22 cellular contexts compared by ENCODE assay signal in the genomic region with DNA sequence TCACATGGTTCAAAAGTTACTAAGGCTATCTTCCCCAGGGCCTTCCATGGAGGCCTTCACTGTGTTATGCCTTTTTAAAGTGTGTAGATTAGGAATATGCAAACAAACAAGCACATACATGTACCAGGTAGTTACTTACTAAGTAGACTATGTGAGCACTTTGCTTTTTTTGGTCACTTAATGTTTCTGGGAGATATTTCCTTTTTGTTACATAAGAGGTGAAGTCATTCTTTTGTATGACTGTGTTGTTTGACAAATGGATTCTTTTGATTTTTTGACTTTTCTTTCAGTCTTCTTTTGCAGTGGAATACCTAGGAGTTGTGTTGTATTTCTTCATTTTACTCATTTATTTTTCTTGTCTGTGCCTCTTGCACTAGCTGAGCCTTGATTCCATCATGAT. TPM values are rescaled to one million over a fixed set of nuclear protein-coding genes. Genes with fewer than 3 reads are reported as not detected.
DNase-seq lines count a peak whose midpoint lies in the region; ATAC-seq, FAIRE-seq and TF ChIP-seq lines count a peak whose summit lies in the region.
"Had no signal": no experiment of that assay in that cellular context is flagged by ENCODE, and none has a peak within 500 bp of the region (broad histone marks: within the 10 kb centered on the region; RNA-seq: fewer than 3 reads in every experiment).

No MANE protein-coding gene starts in this region.

- no peaks in the 10 kb centered on the region for H3K27me3 Mint-ChIP-seq in WTC11 (ENCODE audit: low read depth)

- no peaks in the 10 kb centered on the region for H3K36me3 Mint-ChIP-seq in WTC11
- H3K36me3 Mint-ChIP-seq: CD14-positive monocyte had no signal

- H3K4me1 Mint-ChIP-seq in WTC11 = peaks cover 14% of the 10 kb centered on the region
- H3K4me1 Mint-ChIP-seq: B cell had no signal

- CTCF ChIA-PET in HepG2 (lab: Yijun Ruan, JAX; ENCODE audit: low intra/inter-chr PET ratio, low total read pairs) = no interaction called here
- CTCF ChIA-PET in WTC11 (lab: Charles Lee) = interaction anchor here (0.9 kb wide), 1 partner anchor 13 kb away, joined by 3 read pairs; no protein-coding TSS in a partner anchor

- no peak for TF ChIP-seq POLR2A in HepG2 (IDR thresholded peaks at IDR 0.05; ENCODE audit: insufficient read depth in 1 of 2, low read depth in 2 of 2, low read length in 2 of 2)
- no peak for TF ChIP-seq POLR2A in right lobe of liver (IDR thresholded peaks at IDR 0.05)

- H3K27ac ChIP-seq in HepG2 (ENCODE audit: extremely low read length, insufficient read depth, low read length) (peak overlapping the region; percentile 10), right lobe of liver (peak overlapping the region in 1 of 3 donors; percentile 87), epithelial cell of prostate (peak overlapping the region; percentile 84), hepatocyte (peak overlapping the region; percentile 15)
- H3K27ac ChIP-seq: SJSA1 had no signal

- H3K9me3 ChIP-seq in HepG2 (ENCODE audit: low read length) (0 out of 2 replicates have a peak, but pooled peaks cover 4% of the 10 kb centered on the region), right lobe of liver (no peaks in the 10 kb centered on the region), hepatocyte (ENCODE audit: low read depth) (no peaks in the 10 kb centered on the region)
- H3K9me3 ChIP-seq: SJSA1 had no signal

- H3K4me1 ChIP-seq in HepG2 (ENCODE audit: insufficient read depth, low read length) (peaks cover 97% of the 10 kb centered on the region), right lobe of liver (peaks cover 0 to 66% (median 27%) of the 10 kb centered on the region in 4 donors), hepatocyte (ENCODE audit: insufficient read depth) (peaks cover 29% of the 10 kb centered on the region)

- no peaks in the 10 kb centered on the region for H3K9me2 ChIP-seq in hepatocyte (replicated peaks; ENCODE audit: insufficient read depth)

- H4K20me1 ChIP-seq in HepG2 (ENCODE audit: insufficient read depth, low read length) = no peaks in the 10 kb centered on the region
- H4K20me1 ChIP-seq in hepatocyte (ENCODE audit: insufficient read depth, poor library complexity, severe bottlenecking) = no peaks in the 10 kb centered on the region

- no peak overlapping the region for H3K9ac ChIP-seq in HepG2 (ENCODE audit: insufficient read depth, low read depth, low read length)

- POLR2A ChIA-PET in HepG2 (lab: Yijun Ruan, JAX) = interaction anchor here (1.1 to 11.5 kb wide), 6 partner anchors 13 to 310 kb away, joined by 3 to 287 read pairs (median 20); a partner anchor contains a TSS
- POLR2A ChIA-PET in WTC11 (lab: Charles Lee) = no interaction called here

- BruUV-seq in HepG2 (replicated peaks; lab: Mats Ljungman, UMichigan) = no TSS peak

- H3K4me2 ChIP-seq in HepG2 (ENCODE audit: low read depth, low read length) (no peak overlapping the region), hepatocyte (no peak overlapping the region)

- in situ Hi-C loops in HepG2 (cut with HindIII; ENCODE audit: extremely low pct_ligation_motif_present, low pct_unique_long_range_greater_than_20kb) = no loop called here

- no peak for FAIRE-seq in HepG2 (lab: Jason Lieb, UNC)
- FAIRE-seq: A204.1, D721Med, H54, K562 had no signal

- TF ChIP-seq EP300 in HepG2 (IDR thresholded peaks at IDR 0.05; ENCODE audit: low read depth in 2 of 2, low read length in 2 of 2) = peak in 1 of 2 experiments; percentile 55; a peak in 1 of 4 replicates
- TF ChIP-seq EP300 in HepG2 (CRISPR knock-in tag; IDR thresholded peaks at IDR 0.05; ENCODE audit: borderline replicate concordance) = no peak

- intact Hi-C loops in HepG2 (cut with micrococcal nuclease; ENCODE audit: unreplicated experiment) (no loop called here), right lobe of liver (cut with DNase I) (no loop called here)

- H3K36me3 ChIP-seq in HepG2 (replicated peaks in 1 of 2; ENCODE audit: control insufficient read depth in 1 of 2, insufficient read depth in 2 of 2, low read length in 2 of 2) (no peaks in the 10 kb centered on the region), right lobe of liver (no peaks in the 10 kb centered on the region), hepatocyte (replicated peaks; ENCODE audit: insufficient read depth, low read depth) (no peaks in the 10 kb centered on the region)
- H3K36me3 ChIP-seq: SJSA1 had no signal

- DNase-seq in HepG2 (ENCODE audit: low spot score) (peak; percentile 66), right lobe of liver (no peak), epithelial cell of prostate (ENCODE audit: low read depth, low spot score) (no peak), hepatocyte (ENCODE audit: low spot score) (no peak), WTC11 (ENCODE audit: low spot score) (no peak)
- no peak for DNase-seq in stimulated activated naive CD4-positive, alpha-beta T cell treated with Interleukin-2 at 50 U/mL for 16 hours (lab: John Stamatoyannopoulos, UW)
- DNase-seq in activated CD4-positive, alpha-beta T cell treated with anti-CD3 and anti-CD28 coated beads for 1 hour = no peak
- DNase-seq: EL, GF-D8, NCI-H1092 treated with DMSO at 0.1 percent for 48 hours, NCI-H1436 treated with DMSO at 0.1 percent for 48 hours, NCI-H1930, NCI-H2227 treated with DMSO at 0.1 percent for 48 hours, NCI-H510A, NCI-H748 treated with DMSO at 0.1 percent for 48 hours had no signal

- no peak for TF ChIP-seq RAD21 in HepG2 (CRISPR knock-in tag; IDR thresholded peaks at IDR 0.05)

- TF ChIP-seq CTCF in HepG2 (CRISPR knock-in tag; IDR thresholded peaks at IDR 0.05) = no peak
- no peak for TF ChIP-seq CTCF in right lobe of liver (IDR thresholded peaks at IDR 0.05)
- TF ChIP-seq CTCF in hepatocyte (IDR thresholded peaks at IDR 0.05; ENCODE audit: poor library complexity) = no peak
- no peak for TF ChIP-seq CTCF in WTC11 (IDR thresholded peaks at IDR 0.05)

- no peak overlapping the region for H2AFZ ChIP-seq in HepG2 (ENCODE audit: low read length)
- H2AFZ ChIP-seq in hepatocyte = no peak overlapping the region

- H3K27ac Mint-ChIP-seq in WTC11 = no peak overlapping the region
- H3K27ac Mint-ChIP-seq: B cell had no signal

- H3K79me2 ChIP-seq in HepG2 (ENCODE audit: insufficient read depth, low read length) (no peaks in the 10 kb centered on the region), hepatocyte (no peaks in the 10 kb centered on the region)

- H3K4me3 ChIP-seq in HepG2 (replicated peaks in 1 of 3; ENCODE audit: insufficient read depth in 1 of 3, low read depth in 2 of 3, low read length in 3 of 3) (no peak overlapping the region), right lobe of liver (no peak overlapping the region), hepatocyte (no peak overlapping the region)
- H3K4me3 ChIP-seq: K562, SJSA1 had no signal

- H3K27me3 ChIP-seq in HepG2 (ENCODE audit: control insufficient read depth in 1 of 2, insufficient read depth in 2 of 2, low read length in 2 of 2) (no peaks in the 10 kb centered on the region), right lobe of liver (no peaks in the 10 kb centered on the region), hepatocyte (no peaks in the 10 kb centered on the region)
- H3K27me3 ChIP-seq: SJSA1 had no signal

- H3K9me3 Mint-ChIP-seq in WTC11 = no peaks in the 10 kb centered on the region

- no peak overlapping the region for H3K4me3 Mint-ChIP-seq in WTC11
- H3K4me3 Mint-ChIP-seq: B cell, CD14-positive monocyte had no signal

- no peak for ATAC-seq in HepG2
- ATAC-seq in right lobe of liver = no peak
- ATAC-seq in WTC11 = no peak
- ATAC-seq: K562 had no signal

TF ChIP-seq in HepG2, 621 proteins besides CTCF, POLR2A, EP300 and RAD21 (continues in another document):
- no peak for TF ChIP-seq ZNF891 (CRISPR knock-in tag; IDR thresholded peaks at IDR 0.05)

TF ChIP-seq in WTC11, 78 proteins besides CTCF, POLR2A, EP300 and RAD21 (continues in another document):
- TF ChIP-seq ZNF121 (CRISPR knock-in tag; IDR thresholded peaks at IDR 0.05) = no peak
- TF ChIP-seq GTF2I (CRISPR knock-in tag; conservative IDR thresholded peaks at IDR 0.05) = no peak
- TF ChIP-seq, protein P1, sequence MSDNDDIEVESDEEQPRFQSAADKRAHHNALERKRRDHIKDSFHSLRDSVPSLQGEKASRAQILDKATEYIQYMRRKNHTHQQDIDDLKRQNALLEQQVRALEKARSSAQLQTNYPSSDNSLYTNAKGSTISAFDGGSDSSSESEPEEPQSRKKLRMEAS (CRISPR knock-in tag; IDR thresholded peaks at IDR 0.05) = no peak
- no peak for TF ChIP-seq SMAD4 (CRISPR knock-in tag; IDR thresholded peaks at IDR 0.05)
- no peak for TF ChIP-seq ZBTB21 (CRISPR knock-in tag; IDR thresholded peaks at IDR 0.05; ENCODE audit: borderline replicate concordance)
- no peak for TF ChIP-seq ZNF423 (CRISPR knock-in tag; IDR thresholded peaks at IDR 0.05)
- no peak for TF ChIP-seq PRRX2 (CRISPR knock-in tag; IDR thresholded peaks at IDR 0.05)
- no peak for TF ChIP-seq ZNF317 (CRISPR knock-in tag; IDR thresholded peaks at IDR 0.05; ENCODE audit: borderline replicate concordance, low read depth)
- no peak for TF ChIP-seq ELF4 (CRISPR knock-in tag; IDR thresholded peaks at IDR 0.05; ENCODE audit: low read depth)

RNA-seq across cellular contexts. Expression of a gene that starts 39.6 kb away (rescaled TPM):
- total RNA-seq in HepG2 (2016; rRNA removed; fragmentation: Illumina TruSeq; extraction: Trizol) = 0.67 and 0.91 TPM in 2 replicates
- total RNA-seq in HepG2 (2016; cell fraction: cytosol; rRNA removed; fragmentation: Illumina TruSeq; extraction: Trizol; ENCODE audit: low read depth) = 0.09 and 0.10 TPM in 2 replicates
- total RNA-seq in HepG2 (2016; cell fraction: insoluble cytoplasmic fraction; rRNA removed; fragmentation: Illumina TruSeq; extraction: Trizol) = 0.43 and 1.0 TPM in 2 replicates
- total RNA-seq in HepG2 (2016; cell fraction: membrane; rRNA removed; fragmentation: Illumina TruSeq; extraction: Trizol) = 0.17 and 0.28 TPM in 2 replicates
- total RNA-seq in HepG2 (2016; cell fraction: nucleus; rRNA removed; fragmentation: Illumina TruSeq; extraction: Trizol) = 0.53 and 0.62 TPM in 2 replicates
- polyA plus RNA-seq in HepG2 (2011; rRNA removed) = 0.55 and 0.95 TPM in 2 replicates
- 0.58 and 0.74 TPM in 2 replicates for polyA plus RNA-seq in HepG2 (2011; cell fraction: cytosol; rRNA removed)
- polyA plus RNA-seq in HepG2 (2011; cell fraction: nucleus; rRNA removed) = 1.00 and 1.0 TPM in 2 replicates
- 0.56 and 1.8 TPM in 2 replicates for polyA plus RNA-seq in HepG2 (2012)
- polyA plus RNA-seq in HepG2 (2016; cell fraction: cytosol; fragmentation: Illumina TruSeq; extraction: Trizol; ENCODE audit: low read depth) = 0.08 TPM in 1 of 2 replicates, not detected in the other
- 0.65 and 0.69 TPM in 2 replicates for polyA plus RNA-seq in HepG2 (2016; cell fraction: insoluble cytoplasmic fraction; fragmentation: Illumina TruSeq; extraction: Trizol; ENCODE audit: low read depth)
- polyA plus RNA-seq in HepG2 (2016; cell fraction: membrane; fragmentation: Illumina TruSeq; extraction: Trizol; ENCODE audit: low read depth) = 0.12 TPM in 1 of 2 replicates, not detected in the other
- polyA plus RNA-seq in HepG2 (2016; cell fraction: nucleus; fragmentation: Illumina TruSeq; extraction: Trizol; ENCODE audit: insufficient read depth, low read depth) = 0.41 and 0.48 TPM in 2 replicates
- 0.22 TPM in 1 of 2 replicates, not detected in the other for polyA minus RNA-seq in HepG2 (2011; rRNA and poly(A)+ RNA removed; ENCODE audit: low replicate concordance)
- 0.59 and 0.62 TPM in 2 replicates for polyA minus RNA-seq in HepG2 (2011; cell fraction: cytosol; rRNA and poly(A)+ RNA removed)
- polyA minus RNA-seq in HepG2 (2011; cell fraction: nucleus; rRNA and poly(A)+ RNA removed) = 2.2 and 2.4 TPM in 2 replicates
- total RNA-seq in right lobe of liver = under 1 TPM in 4 of 6 experiments, not detected in 2; 0.07 to 0.43 (median 0.15) TPM
- 7.4 and 9.8 TPM in 2 replicates for total RNA-seq in hepatocyte
- 4.9 and 5.1 TPM in 2 replicates for polyA plus RNA-seq in hepatocyte
- total RNA-seq in WTC11 (2021) = 0.11 to 0.25 TPM (median 0.18 TPM) in 3 replicates
